ENCODE assay signal across 1 cellular context in the genomic region with DNA sequence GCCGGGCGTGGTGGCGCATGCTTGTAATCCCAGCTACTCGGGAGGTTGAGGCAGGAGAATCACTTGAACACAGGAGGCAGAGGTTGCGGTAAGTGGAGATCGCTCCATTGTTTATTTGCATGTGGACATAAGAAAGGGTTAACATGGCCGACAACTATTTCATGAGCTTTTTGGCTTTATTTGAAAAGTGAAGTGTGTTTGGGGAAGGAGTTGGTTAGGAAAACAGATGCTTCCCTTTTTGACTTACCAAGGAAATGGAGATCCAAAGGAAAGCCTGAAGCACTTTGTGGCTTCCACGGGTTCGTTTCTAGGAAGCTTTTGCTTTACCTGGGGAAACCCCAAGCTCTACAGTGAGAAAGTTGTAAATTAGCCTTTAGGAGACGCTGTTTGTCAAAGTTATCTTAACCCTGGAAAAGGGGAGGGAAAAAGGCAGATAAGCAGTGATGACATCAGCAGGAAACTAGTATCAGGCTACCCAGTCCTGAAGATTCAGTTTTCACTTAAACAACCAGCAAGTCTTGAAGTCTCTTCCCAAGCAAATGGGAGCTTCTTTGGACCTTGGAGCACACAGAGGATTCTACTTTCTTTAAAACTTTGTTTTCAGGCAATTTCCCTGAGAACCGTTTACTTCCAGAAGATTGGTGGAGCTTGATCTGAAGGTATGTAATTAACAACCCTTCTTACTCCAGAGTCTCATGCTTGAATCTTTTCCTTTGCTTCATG.
TF ChIP-seq lines count a peak whose summit lies in the region.

A gene with protein sequence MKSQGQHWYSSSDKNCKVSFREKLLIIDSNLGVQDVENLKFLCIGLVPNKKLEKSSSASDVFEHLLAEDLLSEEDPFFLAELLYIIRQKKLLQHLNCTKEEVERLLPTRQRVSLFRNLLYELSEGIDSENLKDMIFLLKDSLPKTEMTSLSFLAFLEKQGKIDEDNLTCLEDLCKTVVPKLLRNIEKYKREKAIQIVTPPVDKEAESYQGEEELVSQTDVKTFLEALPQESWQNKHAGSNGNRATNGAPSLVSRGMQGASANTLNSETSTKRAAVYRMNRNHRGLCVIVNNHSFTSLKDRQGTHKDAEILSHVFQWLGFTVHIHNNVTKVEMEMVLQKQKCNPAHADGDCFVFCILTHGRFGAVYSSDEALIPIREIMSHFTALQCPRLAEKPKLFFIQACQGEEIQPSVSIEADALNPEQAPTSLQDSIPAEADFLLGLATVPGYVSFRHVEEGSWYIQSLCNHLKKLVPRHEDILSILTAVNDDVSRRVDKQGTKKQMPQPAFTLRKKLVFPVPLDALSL (plus strand): TSS at position 492 of the 723 bp plus-strand sequence. CDS start 2,637 bp downstream, outside the sequence.

TF ChIP-seq in HepG2, 621 proteins besides CTCF, POLR2A, EP300 and RAD21 (continued from another document and continues in another):
- TF ChIP-seq, protein P1, sequence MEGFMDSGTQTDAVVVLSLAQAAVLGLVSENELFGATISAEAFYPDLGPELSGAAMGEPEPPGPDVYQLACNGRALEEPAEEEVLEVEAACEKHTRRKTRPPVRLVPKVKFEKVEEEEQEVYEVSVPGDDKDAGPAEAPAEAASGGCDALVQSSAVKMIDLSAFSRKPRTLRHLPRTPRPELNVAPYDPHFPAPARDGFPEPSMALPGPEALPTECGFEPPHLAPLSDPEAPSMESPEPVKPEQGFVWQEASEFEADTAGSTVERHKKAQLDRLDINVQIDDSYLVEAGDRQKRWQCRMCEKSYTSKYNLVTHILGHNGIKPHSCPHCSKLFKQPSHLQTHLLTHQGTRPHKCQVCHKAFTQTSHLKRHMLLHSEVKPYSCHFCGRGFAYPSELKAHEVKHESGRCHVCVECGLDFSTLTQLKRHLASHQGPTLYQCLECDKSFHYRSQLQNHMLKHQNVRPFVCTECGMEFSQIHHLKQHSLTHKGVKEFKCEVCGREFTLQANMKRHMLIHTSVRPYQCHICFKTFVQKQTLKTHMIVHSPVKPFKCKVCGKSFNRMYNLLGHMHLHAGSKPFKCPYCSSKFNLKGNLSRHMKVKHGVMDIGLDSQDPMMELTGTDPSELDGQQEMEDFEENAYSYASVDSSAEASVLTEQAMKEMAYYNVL (CRISPR knock-in tag; IDR thresholded peaks at IDR 0.05; ENCODE audit: borderline replicate concordance), result no peak
- TF ChIP-seq, protein P2, sequence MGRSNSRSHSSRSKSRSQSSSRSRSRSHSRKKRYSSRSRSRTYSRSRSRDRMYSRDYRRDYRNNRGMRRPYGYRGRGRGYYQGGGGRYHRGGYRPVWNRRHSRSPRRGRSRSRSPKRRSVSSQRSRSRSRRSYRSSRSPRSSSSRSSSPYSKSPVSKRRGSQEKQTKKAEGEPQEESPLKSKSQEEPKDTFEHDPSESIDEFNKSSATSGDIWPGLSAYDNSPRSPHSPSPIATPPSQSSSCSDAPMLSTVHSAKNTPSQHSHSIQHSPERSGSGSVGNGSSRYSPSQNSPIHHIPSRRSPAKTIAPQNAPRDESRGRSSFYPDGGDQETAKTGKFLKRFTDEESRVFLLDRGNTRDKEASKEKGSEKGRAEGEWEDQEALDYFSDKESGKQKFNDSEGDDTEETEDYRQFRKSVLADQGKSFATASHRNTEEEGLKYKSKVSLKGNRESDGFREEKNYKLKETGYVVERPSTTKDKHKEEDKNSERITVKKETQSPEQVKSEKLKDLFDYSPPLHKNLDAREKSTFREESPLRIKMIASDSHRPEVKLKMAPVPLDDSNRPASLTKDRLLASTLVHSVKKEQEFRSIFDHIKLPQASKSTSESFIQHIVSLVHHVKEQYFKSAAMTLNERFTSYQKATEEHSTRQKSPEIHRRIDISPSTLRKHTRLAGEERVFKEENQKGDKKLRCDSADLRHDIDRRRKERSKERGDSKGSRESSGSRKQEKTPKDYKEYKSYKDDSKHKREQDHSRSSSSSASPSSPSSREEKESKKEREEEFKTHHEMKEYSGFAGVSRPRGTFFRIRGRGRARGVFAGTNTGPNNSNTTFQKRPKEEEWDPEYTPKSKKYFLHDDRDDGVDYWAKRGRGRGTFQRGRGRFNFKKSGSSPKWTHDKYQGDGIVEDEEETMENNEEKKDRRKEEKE (IDR thresholded peaks at IDR 0.05), result no peak
- TF ChIP-seq ASH2L (IDR thresholded peaks at IDR 0.05; ENCODE audit: insufficient read length, low read depth, low read length) (peak; percentile 88), ARNT2 (CRISPR knock-in tag; IDR thresholded peaks at IDR 0.05; ENCODE audit: low read depth) (peak; percentile 51), MXD4 (CRISPR knock-in tag; IDR thresholded peaks at IDR 0.05) (0 out of 2 replicates have a peak, but pooled peaks have one; percentile 70), ZKSCAN1 (IDR thresholded peaks at IDR 0.05; ENCODE audit: low read length) (no peak), ZNF557 (CRISPR knock-in tag; IDR thresholded peaks at IDR 0.05) (peak; percentile 85; the same call in 1 of the 2 replicates), KDM1A (CRISPR knock-in tag; IDR thresholded peaks at IDR 0.05) (peak; percentile 29; the same call in 1 of the 2 replicates), SMAD9 (CRISPR knock-in tag; IDR thresholded peaks at IDR 0.05) (no peak), ZBTB1 (CRISPR knock-in tag; IDR thresholded peaks at IDR 0.05; ENCODE audit: borderline replicate concordance) (no peak), NR3C1 (CRISPR knock-in tag; IDR thresholded peaks at IDR 0.05) (no peak), AGO2 (optimal IDR thresholded peaks at IDR 0.05; ENCODE audit: low read depth, low read length) (no peak), ZNF430 (CRISPR knock-in tag; IDR thresholded peaks at IDR 0.05) (peak; percentile 86; the same call in 1 of the 2 replicates), SP2 (CRISPR knock-in tag; IDR thresholded peaks at IDR 0.05) (no peak), ZNF644 (CRISPR knock-in tag; IDR thresholded peaks at IDR 0.05; ENCODE audit: low read depth) (peak; percentile 63), HNF1A (IDR thresholded peaks at IDR 0.05; ENCODE audit: low read depth) (no peak), HNF1A (CRISPR knock-in tag; IDR thresholded peaks at IDR 0.05; ENCODE audit: borderline replicate concordance) (peak; percentile 48; the same call in 1 of the 2 replicates), NCOA2 (CRISPR knock-in tag; IDR thresholded peaks at IDR 0.05) (no peak), ZFYVE20 (CRISPR knock-in tag; IDR thresholded peaks at IDR 0.05; ENCODE audit: borderline replicate concordance, low read depth) (no peak), ZNF256 (CRISPR knock-in tag; conservative IDR thresholded peaks at IDR 0.05) (no peak)
- TF ChIP-seq, protein P3, sequence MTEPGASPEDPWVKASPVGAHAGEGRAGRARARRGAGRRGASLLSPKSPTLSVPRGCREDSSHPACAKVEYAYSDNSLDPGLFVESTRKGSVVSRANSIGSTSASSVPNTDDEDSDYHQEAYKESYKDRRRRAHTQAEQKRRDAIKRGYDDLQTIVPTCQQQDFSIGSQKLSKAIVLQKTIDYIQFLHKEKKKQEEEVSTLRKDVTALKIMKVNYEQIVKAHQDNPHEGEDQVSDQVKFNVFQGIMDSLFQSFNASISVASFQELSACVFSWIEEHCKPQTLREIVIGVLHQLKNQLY (CRISPR knock-in tag; IDR thresholded peaks at IDR 0.05), result no peak
- TF ChIP-seq, protein P4, sequence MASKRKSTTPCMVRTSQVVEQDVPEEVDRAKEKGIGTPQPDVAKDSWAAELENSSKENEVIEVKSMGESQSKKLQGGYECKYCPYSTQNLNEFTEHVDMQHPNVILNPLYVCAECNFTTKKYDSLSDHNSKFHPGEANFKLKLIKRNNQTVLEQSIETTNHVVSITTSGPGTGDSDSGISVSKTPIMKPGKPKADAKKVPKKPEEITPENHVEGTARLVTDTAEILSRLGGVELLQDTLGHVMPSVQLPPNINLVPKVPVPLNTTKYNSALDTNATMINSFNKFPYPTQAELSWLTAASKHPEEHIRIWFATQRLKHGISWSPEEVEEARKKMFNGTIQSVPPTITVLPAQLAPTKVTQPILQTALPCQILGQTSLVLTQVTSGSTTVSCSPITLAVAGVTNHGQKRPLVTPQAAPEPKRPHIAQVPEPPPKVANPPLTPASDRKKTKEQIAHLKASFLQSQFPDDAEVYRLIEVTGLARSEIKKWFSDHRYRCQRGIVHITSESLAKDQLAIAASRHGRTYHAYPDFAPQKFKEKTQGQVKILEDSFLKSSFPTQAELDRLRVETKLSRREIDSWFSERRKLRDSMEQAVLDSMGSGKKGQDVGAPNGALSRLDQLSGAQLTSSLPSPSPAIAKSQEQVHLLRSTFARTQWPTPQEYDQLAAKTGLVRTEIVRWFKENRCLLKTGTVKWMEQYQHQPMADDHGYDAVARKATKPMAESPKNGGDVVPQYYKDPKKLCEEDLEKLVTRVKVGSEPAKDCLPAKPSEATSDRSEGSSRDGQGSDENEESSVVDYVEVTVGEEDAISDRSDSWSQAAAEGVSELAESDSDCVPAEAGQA (IDR thresholded peaks at IDR 0.05; ENCODE audit: low read depth), result no peak
- TF ChIP-seq, protein P4 (CRISPR knock-in tag; IDR thresholded peaks at IDR 0.05; ENCODE audit: borderline replicate concordance), result no peak
- TF ChIP-seq, protein P5, sequence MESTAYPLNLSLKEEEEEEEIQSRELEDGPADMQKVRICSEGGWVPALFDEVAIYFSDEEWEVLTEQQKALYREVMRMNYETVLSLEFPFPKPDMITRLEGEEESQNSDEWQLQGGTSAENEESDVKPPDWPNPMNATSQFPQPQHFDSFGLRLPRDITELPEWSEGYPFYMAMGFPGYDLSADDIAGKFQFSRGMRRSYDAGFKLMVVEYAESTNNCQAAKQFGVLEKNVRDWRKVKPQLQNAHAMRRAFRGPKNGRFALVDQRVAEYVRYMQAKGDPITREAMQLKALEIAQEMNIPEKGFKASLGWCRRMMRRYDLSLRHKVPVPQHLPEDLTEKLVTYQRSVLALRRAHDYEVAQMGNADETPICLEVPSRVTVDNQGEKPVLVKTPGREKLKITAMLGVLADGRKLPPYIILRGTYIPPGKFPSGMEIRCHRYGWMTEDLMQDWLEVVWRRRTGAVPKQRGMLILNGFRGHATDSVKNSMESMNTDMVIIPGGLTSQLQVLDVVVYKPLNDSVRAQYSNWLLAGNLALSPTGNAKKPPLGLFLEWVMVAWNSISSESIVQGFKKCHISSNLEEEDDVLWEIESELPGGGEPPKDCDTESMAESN (CRISPR knock-in tag; conservative IDR thresholded peaks at IDR 0.05), result peak; percentile 17; the same call in 1 of the 2 replicates
- TF ChIP-seq, protein P6, sequence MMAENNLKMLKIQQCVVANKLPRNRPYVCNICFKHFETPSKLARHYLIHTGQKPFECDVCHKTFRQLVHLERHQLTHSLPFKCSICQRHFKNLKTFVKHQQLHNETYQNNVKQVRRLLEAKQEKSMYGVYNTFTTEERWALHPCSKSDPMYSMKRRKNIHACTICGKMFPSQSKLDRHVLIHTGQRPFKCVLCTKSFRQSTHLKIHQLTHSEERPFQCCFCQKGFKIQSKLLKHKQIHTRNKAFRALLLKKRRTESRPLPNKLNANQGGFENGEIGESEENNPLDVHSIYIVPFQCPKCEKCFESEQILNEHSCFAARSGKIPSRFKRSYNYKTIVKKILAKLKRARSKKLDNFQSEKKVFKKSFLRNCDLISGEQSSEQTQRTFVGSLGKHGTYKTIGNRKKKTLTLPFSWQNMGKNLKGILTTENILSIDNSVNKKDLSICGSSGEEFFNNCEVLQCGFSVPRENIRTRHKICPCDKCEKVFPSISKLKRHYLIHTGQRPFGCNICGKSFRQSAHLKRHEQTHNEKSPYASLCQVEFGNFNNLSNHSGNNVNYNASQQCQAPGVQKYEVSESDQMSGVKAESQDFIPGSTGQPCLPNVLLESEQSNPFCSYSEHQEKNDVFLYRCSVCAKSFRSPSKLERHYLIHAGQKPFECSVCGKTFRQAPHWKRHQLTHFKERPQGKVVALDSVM (CRISPR knock-in tag; IDR thresholded peaks at IDR 0.05), result no peak
- TF ChIP-seq, protein P7, sequence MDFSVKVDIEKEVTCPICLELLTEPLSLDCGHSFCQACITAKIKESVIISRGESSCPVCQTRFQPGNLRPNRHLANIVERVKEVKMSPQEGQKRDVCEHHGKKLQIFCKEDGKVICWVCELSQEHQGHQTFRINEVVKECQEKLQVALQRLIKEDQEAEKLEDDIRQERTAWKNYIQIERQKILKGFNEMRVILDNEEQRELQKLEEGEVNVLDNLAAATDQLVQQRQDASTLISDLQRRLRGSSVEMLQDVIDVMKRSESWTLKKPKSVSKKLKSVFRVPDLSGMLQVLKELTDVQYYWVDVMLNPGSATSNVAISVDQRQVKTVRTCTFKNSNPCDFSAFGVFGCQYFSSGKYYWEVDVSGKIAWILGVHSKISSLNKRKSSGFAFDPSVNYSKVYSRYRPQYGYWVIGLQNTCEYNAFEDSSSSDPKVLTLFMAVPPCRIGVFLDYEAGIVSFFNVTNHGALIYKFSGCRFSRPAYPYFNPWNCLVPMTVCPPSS (IDR thresholded peaks at IDR 0.05), result no peak
